ENCODE assay signal across 14 cellular contexts in the genomic region with DNA sequence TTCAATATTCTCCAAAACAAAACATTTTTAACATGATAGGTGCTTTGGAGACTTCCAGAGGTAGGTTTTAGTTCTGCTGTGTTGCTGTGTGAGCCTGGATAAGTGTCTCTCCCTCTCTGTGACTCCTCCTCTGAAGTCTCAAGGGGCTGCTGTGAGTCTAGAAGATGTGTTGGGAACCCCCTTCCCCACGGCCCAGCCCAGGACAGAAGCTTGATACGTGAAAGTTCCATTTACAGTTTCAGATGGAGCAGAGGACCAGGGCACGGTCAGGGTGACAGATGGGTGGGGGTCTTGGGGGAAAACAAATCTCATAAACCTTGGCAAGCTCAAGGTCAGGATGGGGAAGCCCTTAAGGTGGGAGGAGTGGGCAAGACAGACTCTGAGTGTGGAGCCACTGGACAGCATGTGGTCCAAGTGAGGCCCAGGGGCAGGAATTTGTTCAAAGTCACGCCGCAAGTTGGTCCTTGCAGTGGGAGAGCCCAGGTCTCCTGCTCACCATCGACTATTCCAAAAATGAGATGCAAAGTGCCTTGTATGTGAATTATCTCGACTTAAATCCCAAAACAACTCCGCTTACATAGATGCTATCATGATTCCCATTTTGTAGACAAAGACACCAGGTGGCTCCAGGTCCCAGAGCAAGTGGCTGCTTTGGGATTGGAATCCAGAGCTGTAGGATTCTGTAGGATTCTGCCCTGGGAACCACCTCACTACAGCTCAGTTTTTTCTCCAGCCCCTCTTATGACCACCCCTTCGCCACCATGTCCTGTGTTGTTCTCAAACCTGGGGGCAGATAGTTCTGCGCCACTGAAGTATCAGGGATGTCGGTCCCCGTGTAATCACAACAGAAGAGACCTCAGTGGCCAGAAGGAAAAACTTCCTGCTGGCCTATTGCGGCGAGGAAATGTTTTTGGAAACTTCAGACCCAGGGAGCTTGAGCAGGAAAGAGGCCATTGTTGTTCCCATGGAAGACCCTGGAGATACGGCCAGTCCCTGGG. TPM values are rescaled to one million over a fixed set of nuclear protein-coding genes. Genes with fewer than 3 reads are reported as not detected.
A peak's percentile ranks its signal among the peaks of the same experiment; 100 is the strongest.
DNase-seq lines count a peak whose midpoint lies in the region; ATAC-seq and TF ChIP-seq lines count a peak whose summit lies in the region.
"Had no signal": no experiment of that assay in that cellular context is flagged by ENCODE, and none has a peak within 500 bp of the region (broad histone marks: within the 10 kb centered on the region; RNA-seq: fewer than 3 reads in every experiment).

No MANE protein-coding gene starts in this region.

- no peak for DNase-seq in heart left ventricle
- no peak for DNase-seq in left cardiac atrium
- no peak for DNase-seq in esophagus squamous epithelium (lab: John Stamatoyannopoulos, UW)
- DNase-seq in uterus: no peak
- no peak for DNase-seq in NCI-H524 (lab: John Stamatoyannopoulos, UW)
- DNase-seq in HEK293T (ENCODE audit: extremely low spot score): no peak
- DNase-seq in effector CD8-positive, alpha-beta T cell (lab: John Stamatoyannopoulos, UW): no peak
- DNase-seq: activated naive CD4-positive, alpha-beta T cell; NCI-H2081 treated with DMSO at 0.1 percent for 48 hours; NCI-H748 treated with DMSO at 0.1 percent for 48 hours; stimulated activated CD4-positive, alpha-beta T cell treated with anti-CD3 and anti-CD28 coated beads, Interleukin-2, amount 100 ng/mL, for 48 hours had no signal

- H3K36me3 Mint-ChIP-seq in nephron (ENCODE audit: low read depth): no peaks in the 10 kb centered on the region

- 43 to 58% (median 46%) methylated on average over 15 of the region's 15 CpGs for WGBS in heart left ventricle, 4 donors
- 64 to 73% methylated on average over 8 to 15 of the region's 15 CpGs for WGBS in esophagus squamous epithelium, 2 donors

- no peaks in the 10 kb centered on the region for H3K9me3 Mint-ChIP-seq in nephron

- CTCF ChIA-PET in HEK293T (lab: Yijun Ruan, JAX): interaction anchor here (0.6 kb wide), 1 partner anchor 650 kb away, joined by 3 read pairs; no protein-coding TSS in a partner anchor

- H3K9me3 ChIP-seq in heart left ventricle: no peaks in the 10 kb centered on the region
- no peaks in the 10 kb centered on the region for H3K9me3 ChIP-seq in esophagus squamous epithelium
- H3K9me3 ChIP-seq in uterus: no peaks in the 10 kb centered on the region

- POLR2A ChIA-PET in HEK293T (lab: Yijun Ruan, JAX): no interaction called here

- H3K27ac ChIP-seq in heart left ventricle: peak overlapping the region; percentile 76 to 96 (median 86)
- peak overlapping the region; percentile 4 to 85 (median 54) for H3K27ac ChIP-seq in esophagus squamous epithelium
- H3K27ac ChIP-seq in uterus: peak overlapping the region; percentile 89 to 90
- H3K27ac ChIP-seq: epithelial cell of prostate, VCaP had no signal

- H3K4me1 ChIP-seq in heart left ventricle (peaks cover 3 to 85% (median 63%) of the 10 kb centered on the region in 12 donors), esophagus squamous epithelium (peaks cover 27 to 78% (median 43%) of the 10 kb centered on the region in 3 donors), uterus (peaks cover 0 to 9% of the 10 kb centered on the region in 2 donors)

- TF ChIP-seq CTCF in heart left ventricle (IDR thresholded peaks at IDR 0.05) (no peak), esophagus squamous epithelium (IDR thresholded peaks at IDR 0.05) (no peak), nephron (IDR thresholded peaks at IDR 0.05; ENCODE audit: unreplicated experiment in 3 of 3) (no peak), uterus (IDR thresholded peaks at IDR 0.05) (no peak)

- ATAC-seq in heart left ventricle (no peak), left cardiac atrium (no peak)

- peaks cover 32% of the 10 kb centered on the region for H3K4me1 Mint-ChIP-seq in nephron

- H3K27ac Mint-ChIP-seq in nephron: peak overlapping the region in 2 of 3 experiments; percentile 12 to 76

- H3K27me3 Mint-ChIP-seq in nephron (ENCODE audit: low read depth): peaks cover 7% of the 10 kb centered on the region

- H3K27me3 ChIP-seq in heart left ventricle: no peaks in the 10 kb centered on the region
- no peaks in the 10 kb centered on the region for H3K27me3 ChIP-seq in esophagus squamous epithelium
- H3K27me3 ChIP-seq in uterus: no peaks in the 10 kb centered on the region

- H3K4me3 ChIP-seq in heart left ventricle (peak overlapping the region; percentile 49 to 81 (median 70)), esophagus squamous epithelium (peak overlapping the region in 3 of 4 donors; percentile 40 to 69 (median 51)), uterus (peak overlapping the region; percentile 42 to 53)

- intact Hi-C loops in heart left ventricle (cut with DNase I): loop anchor here in 6 of 10 donors (2.0 to 10.0 kb wide), 5 partner anchors 36 to 86 kb away; no protein-coding TSS in a partner anchor
- intact Hi-C loops in left cardiac atrium (cut with DNase I): loop anchor here in 1 of 2 donors (5.0 kb wide), 1 partner anchor 91 kb away; no protein-coding TSS in a partner anchor
- intact Hi-C loops in esophagus squamous epithelium (cut with DNase I): loop anchor here (10.0 kb wide), 1 partner anchor 88 kb away; no protein-coding TSS in a partner anchor
- intact Hi-C loops in uterus (cut with DNase I; ENCODE audit: low total_unique reads): no loop called here

- TF ChIP-seq POLR2A in heart left ventricle (IDR thresholded peaks at IDR 0.05) (no peak), esophagus squamous epithelium (IDR thresholded peaks at IDR 0.05) (no peak), uterus (IDR thresholded peaks at IDR 0.05) (no peak)

- H3K36me3 ChIP-seq in heart left ventricle (peaks cover 0 to 30% (median 18%) of the 10 kb centered on the region in 9 donors), esophagus squamous epithelium (no peaks in the 10 kb centered on the region), uterus (no peaks in the 10 kb centered on the region)

- peak overlapping the region in 2 of 3 experiments; percentile 24 to 58 for H3K4me3 Mint-ChIP-seq in nephron

TF ChIP-seq in HEK293T, 16 proteins besides CTCF, POLR2A, EP300 and RAD21:
- TF ChIP-seq ZNF384 (IDR thresholded peaks at IDR 0.05) (no peak), NFRKB (IDR thresholded peaks at IDR 0.05) (no peak), FOXM1 (IDR thresholded peaks at IDR 0.05; ENCODE audit: borderline replicate concordance) (no peak), TARDBP (IDR thresholded peaks at IDR 0.05) (no peak), CTBP1 (IDR thresholded peaks at IDR 0.05; ENCODE audit: borderline replicate concordance) (no peak), HDGF (IDR thresholded peaks at IDR 0.05; ENCODE audit: borderline replicate concordance) (no peak), FOXA1 (IDR thresholded peaks at IDR 0.05) (no peak), LEF1 (IDR thresholded peaks at IDR 0.05; ENCODE audit: borderline replicate concordance) (no peak), ARNT (IDR thresholded peaks at IDR 0.05) (no peak), SP1 (IDR thresholded peaks at IDR 0.05) (no peak), BHLHE40 (IDR thresholded peaks at IDR 0.05; ENCODE audit: borderline replicate concordance) (no peak)
- TF ChIP-seq, protein P1, sequence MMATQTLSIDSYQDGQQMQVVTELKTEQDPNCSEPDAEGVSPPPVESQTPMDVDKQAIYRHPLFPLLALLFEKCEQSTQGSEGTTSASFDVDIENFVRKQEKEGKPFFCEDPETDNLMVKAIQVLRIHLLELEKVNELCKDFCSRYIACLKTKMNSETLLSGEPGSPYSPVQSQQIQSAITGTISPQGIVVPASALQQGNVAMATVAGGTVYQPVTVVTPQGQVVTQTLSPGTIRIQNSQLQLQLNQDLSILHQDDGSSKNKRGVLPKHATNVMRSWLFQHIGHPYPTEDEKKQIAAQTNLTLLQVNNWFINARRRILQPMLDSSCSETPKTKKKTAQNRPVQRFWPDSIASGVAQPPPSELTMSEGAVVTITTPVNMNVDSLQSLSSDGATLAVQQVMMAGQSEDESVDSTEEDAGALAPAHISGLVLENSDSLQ (IDR thresholded peaks at IDR 0.05): no peak

RNA-seq across cellular contexts. Expression of gene TGM2, which starts 1.9 kb away (rescaled TPM):
- total RNA-seq in heart left ventricle: 1,000 to 10,000 TPM in 1 of 9 donors, 100 to 1,000 TPM in 8; 271 to 1,146 (median 567) TPM
- polyA plus RNA-seq in heart left ventricle: 100 to 1,000 TPM; 211 to 972 TPM
- 100 to 1,000 TPM; 383 to 695 TPM for total RNA-seq in left cardiac atrium
- 10 to 100 TPM in 2 of 4 donors, 1 to 10 TPM in 2; 2.8 to 33.2 (median 11.5) TPM for total RNA-seq in esophagus squamous epithelium
- 100 to 1,000 TPM; 136 to 639 (median 209) TPM for total RNA-seq in uterus

Comparison
In these comparisons a context has a peak if more than half of its experiments do, and no peak if none do; other contexts are left out.
1. RNA of gene TGM2, which starts 1.9 kb away (total RNA-seq): 383 to 695 TPM in left cardiac atrium, 271 to 1,146 TPM in heart left ventricle and 136 to 639 TPM in uterus; 2.8 to 33.2 TPM in esophagus squamous epithelium; every median in the first group is over 4 times any median in the second.
2. Peak in every context shown above with its lines, with median percentiles within 50 percentile points of each other: H3K27ac ChIP-seq and H3K4me3 ChIP-seq.